In the genomic region with DNA sequence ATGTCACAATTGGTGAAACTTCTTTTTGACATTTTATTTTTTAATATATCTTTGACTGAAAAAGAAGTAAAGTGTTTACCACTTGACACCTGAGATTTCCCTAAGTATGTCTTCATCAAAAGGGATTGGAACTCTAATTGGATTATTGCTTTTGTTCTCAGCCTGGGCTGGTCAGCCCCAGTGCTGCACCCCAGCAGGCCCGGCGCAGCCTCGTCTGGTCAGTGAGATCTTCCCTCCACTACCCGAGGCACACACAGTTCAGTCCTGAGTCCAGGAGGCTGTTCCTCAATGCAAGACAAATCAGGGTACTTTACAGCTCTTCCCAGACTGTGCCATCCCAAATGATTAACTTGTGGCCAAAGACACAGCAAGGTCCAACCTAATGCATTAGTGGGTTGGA, we compare ENCODE assay signal across 33 cellular contexts.
"Had no signal": no experiment of that assay in that cellular context is flagged by ENCODE, and none has a peak within 500 bp of the region (broad histone marks: within the 10 kb centered on the region; RNA-seq: fewer than 3 reads in every experiment).

No MANE protein-coding gene starts in this region.

- H3K4me3 ChIP-seq: Peyer's patch, SJSA1 had no signal

- ATAC-seq: activated CD8-positive, alpha-beta T cell treated with anti-CD3 and anti-CD28 coated beads for 36 hours; activated T-cell treated with anti-CD3 and anti-CD28 coated beads, Interleukin-2, amount 50 U/mL, for 72 hours; activated T-helper 17 cell treated with anti-CD3 and anti-CD28 coated beads, Interleukin-2, amount 50 U/mL, for 72 hours; PC-3 had no signal

- H3K27me3 Mint-ChIP-seq: activated CD4-positive, alpha-beta T cell treated with anti-CD3 and anti-CD28 coated beads, Interleukin-2, amount 10 ng/mL, durations not matched to agents 24 days and 14 days; activated CD8-positive, alpha-beta T cell treated with anti-CD3 and anti-CD28 coated beads for 36 hours; activated naive CD8-positive, alpha-beta T cell treated with anti-CD3 and anti-CD28 coated beads for 36 hours; central memory CD8-positive, alpha-beta T cell had no signal

- H3K9me3 ChIP-seq: Peyer's patch, SJSA1 had no signal

- H3K27ac Mint-ChIP-seq: activated CD4-positive, alpha-beta T cell treated with anti-CD3 and anti-CD28 coated beads, Interleukin-2, amount 10 ng/mL, durations not matched to agents 24 days and 14 days; activated CD8-positive, alpha-beta T cell treated with anti-CD3 and anti-CD28 coated beads for 36 hours; activated naive CD8-positive, alpha-beta T cell treated with anti-CD3 and anti-CD28 coated beads for 36 hours; activated T-cell treated with anti-CD3 and anti-CD28 coated beads, Interleukin-2, amount 50 U/mL, for 72 hours; activated T-helper 17 cell treated with anti-CD3 and anti-CD28 coated beads, Interleukin-2, amount 50 U/mL, for 72 hours had no signal

- H3K27ac ChIP-seq: brain microvascular endothelial cell, Peyer's patch, SJSA1 had no signal

- H3K36me3 Mint-ChIP-seq: activated naive CD8-positive, alpha-beta T cell treated with anti-CD3 and anti-CD28 coated beads for 36 hours had no signal

- H3K4me1 ChIP-seq: Peyer's patch had no signal

- DNase-seq: activated CD4-positive, alpha-beta T cell treated with anti-CD3 and anti-CD28 coated beads, Interleukin-2, amount 10 ng/mL, durations not matched to agents 24 days and 14 days; activated CD4-positive, alpha-beta T cell treated with anti-CD3 and anti-CD28 coated beads, Interleukin-2, amount 50 U/mL, for 4 hours; activated CD8-positive, alpha-beta T cell treated with anti-CD3 and anti-CD28 coated beads for 36 hours; activated effector memory CD4-positive, alpha-beta T cell treated with anti-CD3 and anti-CD28 coated beads, Interleukin-2, amount 50 U/mL, for 16 hours; activated naive CD4-positive, alpha-beta T cell; activated naive CD4-positive, alpha-beta T cell treated with anti-CD3 and anti-CD28 coated beads, Interleukin-2, amount 50 U/mL, for 16 hours; activated naive CD8-positive, alpha-beta T cell treated with anti-CD3 and anti-CD28 coated beads for 36 hours; activated T-cell treated with anti-CD3 and anti-CD28 coated beads, Interleukin-2, amount 50 U/mL, for 1 hour; activated T-cell treated with anti-CD3 and anti-CD28 coated beads, Interleukin-2, amount 50 U/mL, for 72 hours; amniotic stem cell; aorta; brain microvascular endothelial cell; Karpas-422; KBM-7; NCI-H1105; NCI-H1436; NCI-H187; NCI-H2029 treated with DMSO at 0.1 percent for 48 hours; NCI-H2107; NCI-H2171; NCI-H2227 treated with DMSO at 0.1 percent for 48 hours; NCI-H446; NCI-H510A treated with DMSO at 0.1 percent for 48 hours; NCI-H526 treated with DMSO at 0.1 percent for 48 hours; NK-92 treated with Interleukin-12 subunit alpha and Interleukin-12 subunit beta, amount 100 ng/mL, for 24 hours; PC-3; RPMI8226; SHP77 treated with DMSO at 0.1 percent for 48 hours; T1000 had no signal

- H3K4me1 Mint-ChIP-seq: activated CD4-positive, alpha-beta T cell treated with anti-CD3 and anti-CD28 coated beads, Interleukin-2, amount 10 ng/mL, durations not matched to agents 24 days and 14 days; activated naive CD8-positive, alpha-beta T cell treated with anti-CD3 and anti-CD28 coated beads for 36 hours; activated T-helper 17 cell treated with anti-CD3 and anti-CD28 coated beads, Interleukin-2, amount 50 U/mL, for 72 hours; central memory CD8-positive, alpha-beta T cell had no signal

- H3K27me3 ChIP-seq: brain microvascular endothelial cell, Peyer's patch, SJSA1 had no signal

- H3K9me3 Mint-ChIP-seq: activated CD4-positive, alpha-beta T cell treated with anti-CD3 and anti-CD28 coated beads, Interleukin-2, amount 10 ng/mL, durations not matched to agents 24 days and 14 days; activated CD8-positive, alpha-beta T cell treated with anti-CD3 and anti-CD28 coated beads for 36 hours; activated naive CD8-positive, alpha-beta T cell treated with anti-CD3 and anti-CD28 coated beads for 36 hours; activated T-cell treated with anti-CD3 and anti-CD28 coated beads, Interleukin-2, amount 50 U/mL, for 72 hours; central memory CD8-positive, alpha-beta T cell had no signal

- H3K36me3 ChIP-seq: brain microvascular endothelial cell, Peyer's patch, SJSA1 had no signal

- H3K4me3 Mint-ChIP-seq: activated CD4-positive, alpha-beta T cell treated with anti-CD3 and anti-CD28 coated beads, Interleukin-2, amount 10 ng/mL, durations not matched to agents 24 days and 14 days; activated CD8-positive, alpha-beta T cell treated with anti-CD3 and anti-CD28 coated beads for 36 hours; activated naive CD8-positive, alpha-beta T cell treated with anti-CD3 and anti-CD28 coated beads for 36 hours; activated T-cell treated with anti-CD3 and anti-CD28 coated beads, Interleukin-2, amount 50 U/mL, for 72 hours; activated T-helper 17 cell treated with anti-CD3 and anti-CD28 coated beads, Interleukin-2, amount 50 U/mL, for 72 hours; central memory CD8-positive, alpha-beta T cell had no signal
